In genomic region chr11:23755076-23755475, GRCh38 we compare ENCODE assay signal across 20 cellular contexts.
DNase-seq lines count a peak whose midpoint lies in the region; TF ChIP-seq lines count a peak whose summit lies in the region.
"Had no signal": no experiment of that assay in that cellular context is flagged by ENCODE, and none has a peak within 500 bp of the region (broad histone marks: within the 10 kb centered on the region; RNA-seq: fewer than 3 reads in every experiment).

No MANE protein-coding gene starts in this region.

- TF ChIP-seq CTCF in AG10803 (conservative IDR thresholded peaks at IDR 0.05; ENCODE audit: low read length): no peak
- no peak for TF ChIP-seq CTCF in fibroblast of mammary gland (conservative IDR thresholded peaks at IDR 0.05; ENCODE audit: control insufficient read depth, insufficient read depth, low read depth, low read length)

- H3K9ac ChIP-seq in adipocyte (ENCODE audit: low read length) (no peak overlapping the region), subcutaneous abdominal adipose tissue (ENCODE audit: low read length in 5 of 5) (peak overlapping the region in 1 of 5 donors; percentile 26)
- H3K9ac ChIP-seq: BLaER1 treated with 17β-estradiol and CSF1 and Interleukin-3, amounts not matched to agents 10 nM and 100 nM had no signal

- H3K9me3 ChIP-seq in adipocyte (ENCODE audit: control insufficient read depth, low read length): no peaks in the 10 kb centered on the region
- no peaks in the 10 kb centered on the region for H3K9me3 ChIP-seq in subcutaneous abdominal adipose tissue (ENCODE audit: control insufficient read depth in 5 of 5, low read length in 5 of 5)
- H3K9me3 ChIP-seq: A549 had no signal

- peak; percentile 16 for DNase-seq in AG10803 (ENCODE audit: low read depth)
- peak; percentile 0 for DNase-seq in adipocyte (ENCODE audit: low read depth)
- DNase-seq in fibroblast of mammary gland (ENCODE audit: low read depth): peak; percentile 15
- DNase-seq in COR-L47 (lab: John Stamatoyannopoulos, UW): no peak
- no peak for DNase-seq in SKM-1 (lab: John Stamatoyannopoulos, UW; ENCODE audit: unreplicated experiment)
- DNase-seq in Ammon's horn (ENCODE audit: low spot score): no peak
- DNase-seq: CD8-positive, alpha-beta T cell; DMS 273 treated with DMSO at 0.1 percent for 48 hours; DMS53; DND-41; EL; HCEC 1CT; IMR-90 had no signal

- no peaks in the 10 kb centered on the region for H3K36me3 ChIP-seq in adipocyte (ENCODE audit: control insufficient read depth, insufficient read depth, low read length, severe bottlenecking)
- no peaks in the 10 kb centered on the region for H3K36me3 ChIP-seq in subcutaneous abdominal adipose tissue (ENCODE audit: control insufficient read depth in 5 of 5, insufficient read depth in 5 of 5, low read length in 5 of 5)
- H3K36me3 ChIP-seq: BLaER1 treated with 17β-estradiol and CSF1 and Interleukin-3, amounts not matched to agents 10 nM and 100 nM had no signal

- H3K4me1 ChIP-seq in adipocyte (ENCODE audit: control insufficient read depth, insufficient read depth, low read length): peaks cover 12% of the 10 kb centered on the region
- H3K4me1 ChIP-seq in subcutaneous abdominal adipose tissue (ENCODE audit: control insufficient read depth in 5 of 5, insufficient read depth in 5 of 5, low read length in 5 of 5): peaks cover 0 to 16% (median 7%) of the 10 kb centered on the region in 5 donors
- H3K4me1 ChIP-seq: A549; BLaER1 treated with 17β-estradiol and CSF1 and Interleukin-3, amounts not matched to agents 10 nM and 100 nM had no signal

- peak overlapping the region; percentile 88 for H3K27ac ChIP-seq in subcutaneous abdominal adipose tissue (ENCODE audit: low read depth, low read length)
- H3K27ac ChIP-seq: 22Rv1; A549; BLaER1 treated with 17β-estradiol and CSF1 and Interleukin-3, amounts not matched to agents 10 nM and 100 nM; HL-60 had no signal

- H3K27me3 ChIP-seq in adipocyte (replicated peaks; ENCODE audit: control insufficient read depth, insufficient read depth, low read length) (no peaks in the 10 kb centered on the region), subcutaneous abdominal adipose tissue (ENCODE audit: control insufficient read depth in 5 of 5, insufficient read depth in 4 of 5, low read length in 5 of 5) (no peaks in the 10 kb centered on the region)
- H3K27me3 ChIP-seq: BLaER1 treated with 17β-estradiol and CSF1 and Interleukin-3, amounts not matched to agents 10 nM and 100 nM had no signal

- H3K4me3 ChIP-seq in AG10803 (ENCODE audit: low read length) (no peak overlapping the region), adipocyte (ENCODE audit: low read length) (no peak overlapping the region), fibroblast of mammary gland (ENCODE audit: control insufficient read depth, low read depth, low read length) (no peak overlapping the region), subcutaneous abdominal adipose tissue (ENCODE audit: low read depth in 1 of 5, low read length in 5 of 5) (no peak overlapping the region)
- H3K4me3 ChIP-seq: A549; BLaER1 treated with 17β-estradiol and CSF1 and Interleukin-3, amounts not matched to agents 10 nM and 100 nM; GM23338; K562 had no signal

Comparison
In these comparisons a context has a peak if more than half of its experiments do, and no peak if none do; other contexts are left out.
1. DNase-seq: peak in AG10803 (single experiment), adipocyte (single experiment) and fibroblast of mammary gland (single experiment); none in COR-L47 (single experiment), SKM-1 (single experiment) and Ammon's horn (single experiment).